ENCODE assay signal across 20 cellular contexts in the genomic region with DNA sequence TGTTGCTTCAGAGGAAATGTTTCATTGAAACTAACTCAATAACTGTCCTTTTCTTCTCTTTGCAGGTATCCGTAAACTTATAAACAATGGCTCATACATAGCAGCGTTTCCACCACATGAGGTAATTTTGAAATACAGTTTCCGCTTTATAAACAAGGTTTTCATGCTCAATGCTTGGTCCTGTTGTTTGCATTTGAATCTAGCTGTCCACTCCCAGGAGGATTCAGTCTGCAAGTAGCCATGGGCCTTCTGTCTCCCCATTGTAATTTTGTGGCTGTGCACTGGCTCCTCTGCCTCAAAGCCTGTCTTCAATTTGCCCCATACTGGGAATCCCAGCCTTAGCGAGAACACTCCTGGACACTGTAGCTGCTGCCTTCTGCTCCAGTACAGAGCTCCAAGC. TPM values are rescaled to one million over a fixed set of nuclear protein-coding genes. Genes with fewer than 3 reads are reported as not detected.
"Had no signal": no experiment of that assay in that cellular context is flagged by ENCODE, and none has a peak within 500 bp of the region (broad histone marks: within the 10 kb centered on the region; RNA-seq: fewer than 3 reads in every experiment).

No MANE protein-coding gene starts in this region.

- H3K4me2 ChIP-seq: SK-N-SH had no signal

- H3K4me1 ChIP-seq: SJSA1 had no signal

- H3K36me3 ChIP-seq: SJSA1 had no signal

- H3K4me3 ChIP-seq: SJSA1 had no signal

- H3K27me3 ChIP-seq: SJSA1 had no signal

- DNase-seq: KBM-7, MV-4-11, NCI-H1048, NCI-H1105, NCI-H1417, NCI-H1436 treated with DMSO at 0.1 percent for 48 hours, NCI-H1694, NCI-H187 treated with DMSO at 0.1 percent for 48 hours, NCI-H2081, NCI-H2107, NCI-H2227 treated with DMSO at 0.1 percent for 48 hours, NCI-H524, NCI-H526 treated with DMSO at 0.1 percent for 48 hours, NCI-H774, Right ventricle myocardium superior, RPMI8226, SIG-M5, SK-N-SH, SW 1271 had no signal

- H3K27ac ChIP-seq: SJSA1 had no signal

- H3K9me3 ChIP-seq: SJSA1, SK-N-SH had no signal

- H3K9ac ChIP-seq: SK-N-SH had no signal

RNA-seq across cellular contexts. Expression of a gene that starts 34.7 kb away (rescaled TPM):
- polyA plus RNA-seq: SK-N-SH had no signal
